Comparison of ENCODE assay signal across 8 cellular contexts in the genomic region with DNA sequence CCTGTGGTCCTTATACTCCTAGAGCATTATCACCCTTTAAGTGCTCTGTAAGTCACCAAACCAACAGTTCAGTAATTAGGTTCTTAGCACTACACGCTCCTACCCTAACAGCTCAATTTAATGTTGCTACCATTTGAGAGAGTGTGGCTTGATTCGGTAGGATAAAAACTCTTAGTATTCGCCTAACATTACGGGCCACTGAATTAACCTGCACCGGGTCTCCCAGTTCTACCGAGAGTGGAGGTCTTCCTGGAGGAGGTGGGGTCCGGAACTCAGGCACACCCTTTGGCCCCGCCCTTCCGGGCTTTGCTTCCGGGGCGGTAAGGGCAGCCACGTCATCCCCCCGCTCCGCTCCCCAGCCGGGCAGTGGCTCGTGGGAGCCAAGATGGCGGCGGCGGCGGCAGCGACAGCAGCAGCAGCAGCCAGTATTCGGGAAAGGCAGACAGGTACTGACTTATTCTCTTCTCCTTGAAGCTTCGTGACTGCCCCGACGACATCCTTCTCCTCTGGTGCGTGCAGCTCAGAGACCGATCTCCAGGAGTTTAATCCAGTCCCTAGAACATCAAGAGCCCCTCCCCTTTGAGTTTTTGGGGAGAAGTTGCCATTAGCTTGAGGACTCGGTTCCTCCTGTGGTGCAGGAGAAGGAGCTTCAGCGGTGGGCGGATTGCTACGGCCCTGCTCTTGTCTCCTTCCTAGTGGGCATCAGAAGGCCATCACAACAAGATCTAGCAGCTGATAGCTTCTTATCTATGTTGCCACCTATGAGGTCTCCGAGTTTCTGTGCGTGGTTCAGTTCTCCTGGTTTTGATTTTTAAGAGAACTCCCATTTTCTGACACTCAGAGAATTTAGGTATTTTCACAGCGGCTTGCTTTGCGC. TPM values are rescaled to one million over a fixed set of nuclear protein-coding genes. Genes with fewer than 3 reads are reported as not detected.
DNase-seq lines count a peak whose midpoint lies in the region; ATAC-seq and TF ChIP-seq lines count a peak whose summit lies in the region.

A gene with protein sequence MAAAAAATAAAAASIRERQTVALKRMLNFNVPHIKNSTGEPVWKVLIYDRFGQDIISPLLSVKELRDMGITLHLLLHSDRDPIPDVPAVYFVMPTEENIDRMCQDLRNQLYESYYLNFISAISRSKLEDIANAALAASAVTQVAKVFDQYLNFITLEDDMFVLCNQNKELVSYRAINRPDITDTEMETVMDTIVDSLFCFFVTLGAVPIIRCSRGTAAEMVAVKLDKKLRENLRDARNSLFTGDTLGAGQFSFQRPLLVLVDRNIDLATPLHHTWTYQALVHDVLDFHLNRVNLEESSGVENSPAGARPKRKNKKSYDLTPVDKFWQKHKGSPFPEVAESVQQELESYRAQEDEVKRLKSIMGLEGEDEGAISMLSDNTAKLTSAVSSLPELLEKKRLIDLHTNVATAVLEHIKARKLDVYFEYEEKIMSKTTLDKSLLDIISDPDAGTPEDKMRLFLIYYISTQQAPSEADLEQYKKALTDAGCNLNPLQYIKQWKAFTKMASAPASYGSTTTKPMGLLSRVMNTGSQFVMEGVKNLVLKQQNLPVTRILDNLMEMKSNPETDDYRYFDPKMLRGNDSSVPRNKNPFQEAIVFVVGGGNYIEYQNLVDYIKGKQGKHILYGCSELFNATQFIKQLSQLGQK (plus strand): TSS at position 366 of the 877 bp plus-strand sequence. CDS start 20 bp downstream, at position 386.

- peak within 1 kb of the TSS; percentile 93 to 99 (median 96) for H3K4me3 Mint-ChIP-seq in CD4-positive, alpha-beta memory T cell

- peaks cover 26 to 53% (median 40%) of the 10 kb centered on the region in 4 donors for H3K4me1 Mint-ChIP-seq in CD4-positive, alpha-beta memory T cell

- no peaks in the 10 kb centered on the region for H3K9me3 Mint-ChIP-seq in CD4-positive, alpha-beta memory T cell

- DNase-seq in CD4-positive, alpha-beta memory T cell: peak; percentile 88 to 93 (median 90)
- DNase-seq in HS-27A (ENCODE audit: low read depth): peak; percentile 74
- DNase-seq in NK-92 (lab: John Stamatoyannopoulos, UW; ENCODE audit: unreplicated experiment): peak; percentile 59
- peak; percentile 95 for DNase-seq in activated CD8-positive, alpha-beta memory T cell treated with anti-CD3 and anti-CD28 coated beads for 24 hours
- peak; percentile 82 for DNase-seq in effector CD8-positive, alpha-beta T cell (lab: John Stamatoyannopoulos, UW)
- peak; percentile 94 for DNase-seq in lung (ENCODE audit: low spot score)
- DNase-seq in stimulated activated CD4-positive, alpha-beta T cell treated with anti-CD3 and anti-CD28 coated beads, TNF-alpha, amount 100 ng/mL, for 48 hours (ENCODE audit: low read depth in 3 of 3): peak; percentile 80 to 93 (median 89)

- intact Hi-C loops in CD4-positive, alpha-beta memory T cell (cut with micrococcal nuclease): loop anchor here (1.0 to 10.0 kb wide), 5 partner anchors 63 to 1453 kb away; a partner anchor contains a TSS

- CTCF ChIA-PET in CD4-positive, alpha-beta memory T cell (lab: Charles Lee; ENCODE audit: partially characterized antibody): interaction anchor here (0.7 to 1.4 kb wide), 8 partner anchors 10 to 830 kb away, joined by 3 to 7 read pairs (median 3); a partner anchor contains a TSS

- H3K27me3 ChIP-seq in CD4-positive, alpha-beta memory T cell (ENCODE audit: insufficient read depth, low read length): no peaks in the 10 kb centered on the region
- H3K27me3 ChIP-seq in lung (ENCODE audit: control insufficient read depth, insufficient read depth): no peaks in the 10 kb centered on the region

- ATAC-seq in GM19463 (IDR thresholded peaks at IDR 0.05; ENCODE audit: unreplicated experiment): peak; percentile 91
- peak; percentile 99 for ATAC-seq in lung (ENCODE audit: insufficient read depth, low FRiP score)

- H3K4me1 ChIP-seq in CD4-positive, alpha-beta memory T cell (ENCODE audit: insufficient read depth, low read length): peaks cover 52% of the 10 kb centered on the region
- peaks cover 7 to 10% of the 10 kb centered on the region in 2 donors for H3K4me1 ChIP-seq in lung (ENCODE audit: control insufficient read depth in 2 of 2, insufficient read depth in 2 of 2, low read length in 2 of 2)

- TF ChIP-seq CTCF in lung (IDR thresholded peaks at IDR 0.05; ENCODE audit: control extremely low read depth, extremely low read depth): no peak

- no peaks in the 10 kb centered on the region for H3K27me3 Mint-ChIP-seq in CD4-positive, alpha-beta memory T cell

- H3K4me3 ChIP-seq in CD4-positive, alpha-beta memory T cell (ENCODE audit: low read length in 2 of 2): peak within 1 kb of the TSS; percentile 74 to 97
- H3K4me3 ChIP-seq in lung: peak within 1 kb of the TSS; percentile 76

- no peaks in the 10 kb centered on the region for H3K9me3 ChIP-seq in CD4-positive, alpha-beta memory T cell (ENCODE audit: control insufficient read depth in 1 of 2, low read length in 2 of 2)
- no peaks in the 10 kb centered on the region for H3K9me3 ChIP-seq in lung (ENCODE audit: control insufficient read depth in 2 of 2, insufficient read depth in 1 of 2, low read length in 1 of 2)

- peak within 1 kb of the TSS; percentile 81 for H3K27ac ChIP-seq in CD4-positive, alpha-beta memory T cell (ENCODE audit: low read depth, low read length)
- peak within 1 kb of the TSS; percentile 46 to 93 for H3K27ac ChIP-seq in lung (ENCODE audit: low read depth in 1 of 2, low read length in 1 of 2)

- peaks cover 0 to 19% of the 10 kb centered on the region in 2 donors for H3K36me3 Mint-ChIP-seq in CD4-positive, alpha-beta memory T cell

- H3K27ac Mint-ChIP-seq in CD4-positive, alpha-beta memory T cell: peak within 1 kb of the TSS; percentile 96 to 99 (median 97)

- POLR2A ChIA-PET in CD4-positive, alpha-beta memory T cell (lab: Charles Lee; ENCODE audit: partially characterized antibody): interaction anchor here (0.6 to 3.3 kb wide), 17 partner anchors 8 to 1581 kb away, joined by 3 to 24 read pairs (median 5); a partner anchor contains a TSS

- WGBS in lung, 2 donors: 0% methylated on average over 35 of the region's 35 CpGs

- H3K36me3 ChIP-seq in CD4-positive, alpha-beta memory T cell (ENCODE audit: insufficient read depth, low read length): peaks cover 2% of the 10 kb centered on the region
- H3K36me3 ChIP-seq in lung (ENCODE audit: control insufficient read depth in 2 of 2, insufficient read depth in 2 of 2, low read length in 2 of 2): peaks cover 0 to 2% of the 10 kb centered on the region in 2 donors

RNA-seq across cellular contexts. Expression of the gene that starts here (rescaled TPM):
- 10 to 100 TPM; 58.1 to 72.6 TPM for total RNA-seq in CD4-positive, alpha-beta memory T cell
- polyA plus RNA-seq in CD4-positive, alpha-beta memory T cell: 10 to 100 TPM; 73.8 to 78.9 TPM
- total RNA-seq in lung: 100 to 1,000 TPM in 1 of 2 donors, 10 to 100 TPM in 1; 77.1 to 232 TPM
- polyA plus RNA-seq in lung: 10 to 100 TPM; 36.5 to 98.3 TPM

Comparison
In these comparisons a context has a peak if more than half of its experiments do, and no peak if none do; other contexts are left out.
1. Peak in every context shown above with its lines: DNase-seq, ATAC-seq, H3K4me3 ChIP-seq and H3K27ac ChIP-seq.